Comparison of ENCODE assay signal across 16 cellular contexts in the genomic region with DNA sequence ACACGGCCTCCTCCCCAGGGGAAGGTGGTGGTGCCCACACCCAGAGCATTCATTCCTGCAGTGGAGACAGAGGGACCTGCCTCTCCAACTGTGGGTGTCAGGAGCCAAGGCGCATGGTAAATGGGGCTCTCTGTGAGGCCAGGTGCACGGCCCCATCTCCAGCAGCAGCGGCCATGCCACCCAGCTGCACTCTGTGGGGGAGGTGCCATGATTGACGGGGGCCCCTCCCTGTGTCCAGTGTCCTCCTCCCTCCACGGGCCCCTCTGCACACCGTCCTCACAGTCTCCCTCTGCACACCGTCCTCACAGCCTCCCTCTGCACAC.
DNase-seq lines count a peak whose midpoint lies in the region; ATAC-seq and TF ChIP-seq lines count a peak whose summit lies in the region.
"Had no signal": no experiment of that assay in that cellular context is flagged by ENCODE, and none has a peak within 500 bp of the region (broad histone marks: within the 10 kb centered on the region; RNA-seq: fewer than 3 reads in every experiment).

No MANE protein-coding gene starts in this region.

- no peak overlapping the region for H3K9ac ChIP-seq in HCT116 (ENCODE audit: low read length)
- H3K9ac ChIP-seq: BLaER1 had no signal

- ATAC-seq in HCT116 (0 out of 2 replicates have a peak, but pooled peaks have one; percentile 22), gastroesophageal sphincter (no peak), GM19467 (IDR thresholded peaks at IDR 0.05; ENCODE audit: unreplicated experiment) (no peak)
- no peak for ATAC-seq in central memory CD8-positive, alpha-beta T cell (replicated peaks; ENCODE audit: extremely low read depth, poor library complexity, severe bottlenecking)
- ATAC-seq: GM23338 had no signal

- H3K27ac ChIP-seq in left ventricle myocardium inferior (replicated peaks) (no peak overlapping the region), HCT116 (ENCODE audit: low read depth, low read length) (no peak overlapping the region), gastroesophageal sphincter (no peak overlapping the region)
- H3K27ac ChIP-seq: BLaER1 had no signal

- no peaks in the 10 kb centered on the region for H3K27me3 Mint-ChIP-seq in central memory CD8-positive, alpha-beta T cell
- H3K27me3 Mint-ChIP-seq: CD4-positive, alpha-beta memory T cell had no signal

- no peaks in the 10 kb centered on the region for H4K20me1 ChIP-seq in HCT116 (ENCODE audit: insufficient read depth)

- no peak for TF ChIP-seq EP300 in gastroesophageal sphincter (IDR thresholded peaks at IDR 0.05)

- no peaks in the 10 kb centered on the region for H3K9me3 ChIP-seq in left ventricle myocardium inferior (replicated peaks)
- H3K9me3 ChIP-seq in HCT116 (ENCODE audit: control insufficient read depth in 1 of 2, insufficient read depth in 1 of 2, low read depth in 1 of 2, low read length in 2 of 2): no peaks in the 10 kb centered on the region
- no peaks in the 10 kb centered on the region for H3K9me3 ChIP-seq in gastroesophageal sphincter
- H3K9me3 ChIP-seq: BLaER1 had no signal

- no peaks in the 10 kb centered on the region for H3K36me3 Mint-ChIP-seq in central memory CD8-positive, alpha-beta T cell (ENCODE audit: insufficient read depth)
- H3K36me3 Mint-ChIP-seq: CD14-positive monocyte; CD4-positive, alpha-beta memory T cell had no signal

- H2AFZ ChIP-seq in HCT116 (ENCODE audit: low read depth, low read length, poor library complexity, severe bottlenecking): no peak overlapping the region
- H2AFZ ChIP-seq: GM23338 had no signal

- no peaks in the 10 kb centered on the region for H3K79me2 ChIP-seq in HCT116 (ENCODE audit: insufficient read depth, low read length)

- no peaks in the 10 kb centered on the region for H3K9me3 Mint-ChIP-seq in central memory CD8-positive, alpha-beta T cell
- H3K9me3 Mint-ChIP-seq: CD4-positive, alpha-beta memory T cell; GM23338 had no signal

- H3K27ac Mint-ChIP-seq in central memory CD8-positive, alpha-beta T cell (ENCODE audit: low read depth): peak overlapping the region; percentile 51
- H3K27ac Mint-ChIP-seq: CD4-positive, alpha-beta memory T cell; GM23338 had no signal

- no peak overlapping the region for H3K4me3 Mint-ChIP-seq in central memory CD8-positive, alpha-beta T cell
- H3K4me3 Mint-ChIP-seq: CD14-positive monocyte; CD4-positive, alpha-beta memory T cell; GM23338 had no signal

- intact Hi-C loops in left ventricle myocardium inferior (cut with micrococcal nuclease) (no loop called here), cardiac septum (cut with DNase I) (no loop called here), HCT116 (cut with micrococcal nuclease) (no loop called here), posterior vena cava (cut with DNase I) (no loop called here)

- no peak overlapping the region for H3K4me3 ChIP-seq in left ventricle myocardium inferior
- H3K4me3 ChIP-seq in HCT116 (replicated peaks in 1 of 2; ENCODE audit: low read depth in 1 of 2, low read length in 2 of 2): no peak overlapping the region
- H3K4me3 ChIP-seq in gastroesophageal sphincter: no peak overlapping the region
- H3K4me3 ChIP-seq: BLaER1, GM23338 had no signal

- DNase-seq in left ventricle myocardium inferior (peak; percentile 5), cardiac septum (ENCODE audit: low spot score) (no peak), HCT116 (ENCODE audit: low read depth, low spot score) (no peak), posterior vena cava (ENCODE audit: low spot score) (peak; percentile 58), T-helper 9 cell (no peak)
- DNase-seq in central memory CD8-positive, alpha-beta T cell (ENCODE audit: low spot score in 2 of 2): no peak
- DNase-seq: 8988T; CD4-positive, alpha-beta memory T cell; DMS153; DMS79; GDM1 had no signal

- RAD21 ChIA-PET in HCT116 (lab: Charles Lee; ENCODE audit: low non-redundant PET in 1 of 2, low total read pairs in 2 of 2, uncharacterized antibody in 2 of 2, unreplicated experiment in 2 of 2): no interaction called here

- BruUV-seq in HCT116 (replicated peaks; lab: Mats Ljungman, UMichigan): no TSS peak

- H3K4me1 Mint-ChIP-seq in central memory CD8-positive, alpha-beta T cell: peaks cover 4% of the 10 kb centered on the region

- CTCF ChIA-PET in HCT116 (lab: Charles Lee): no interaction called here

- no peaks in the 10 kb centered on the region for H3K9me2 ChIP-seq in HCT116 (ENCODE audit: insufficient read depth)

- peaks cover 15% of the 10 kb centered on the region for H3K4me1 ChIP-seq in left ventricle myocardium inferior
- H3K4me1 ChIP-seq in HCT116 (ENCODE audit: control insufficient read depth in 1 of 2, insufficient read depth in 2 of 2, low read length in 2 of 2): no peaks in the 10 kb centered on the region
- peaks cover 0 to 22% (median 16%) of the 10 kb centered on the region in 3 donors for H3K4me1 ChIP-seq in gastroesophageal sphincter

- no peak for TF ChIP-seq RAD21 in HCT116 (IDR thresholded peaks at IDR 0.05; ENCODE audit: low read depth)

- WGBS in gastroesophageal sphincter (ENCODE audit: low coverage in 1 of 2), 2 donors: 60 to 70% methylated on average over 1 to 5 of the region's 8 CpGs

- TF ChIP-seq CTCF in left ventricle myocardium inferior (IDR thresholded peaks at IDR 0.05; ENCODE audit: borderline replicate concordance) (no peak), HCT116 (IDR thresholded peaks at IDR 0.05 in 2 of 3, conservative IDR thresholded peaks at IDR 0.05 in 1 of 3; ENCODE audit: borderline replicate concordance in 1 of 3, insufficient read depth in 1 of 3, low read depth in 2 of 3, low read length in 2 of 3) (no peak), gastroesophageal sphincter (IDR thresholded peaks at IDR 0.05) (no peak)

- no peak for TF ChIP-seq POLR2A in HCT116 (IDR thresholded peaks at IDR 0.05; ENCODE audit: borderline replicate concordance, extremely low read depth, insufficient read depth, insufficient read length)
- TF ChIP-seq POLR2A in gastroesophageal sphincter (IDR thresholded peaks at IDR 0.05): no peak

- H3K36me3 ChIP-seq in left ventricle myocardium inferior (no peaks in the 10 kb centered on the region), HCT116 (ENCODE audit: control insufficient read depth in 1 of 2, insufficient read depth in 2 of 2, low read length in 2 of 2) (no peaks in the 10 kb centered on the region), gastroesophageal sphincter (peaks cover 0 to 6% of the 10 kb centered on the region in 2 donors)

- POLR2A ChIA-PET in HCT116 (lab: Charles Lee): no interaction called here

- H3K27me3 ChIP-seq in left ventricle myocardium inferior (ENCODE audit: low read depth): peaks cover 20% of the 10 kb centered on the region
- H3K27me3 ChIP-seq in HCT116 (ENCODE audit: insufficient read depth, low read length): no peaks in the 10 kb centered on the region
- H3K27me3 ChIP-seq in gastroesophageal sphincter: no peaks in the 10 kb centered on the region
- H3K27me3 ChIP-seq: BLaER1 had no signal

- H3K4me2 ChIP-seq in HCT116 (ENCODE audit: low read length): no peak overlapping the region
- H3K4me2 ChIP-seq: BLaER1, GM23338 had no signal

TF ChIP-seq in HCT116, 20 proteins besides CTCF, POLR2A, EP300 and RAD21:
- TF ChIP-seq, protein P1, sequence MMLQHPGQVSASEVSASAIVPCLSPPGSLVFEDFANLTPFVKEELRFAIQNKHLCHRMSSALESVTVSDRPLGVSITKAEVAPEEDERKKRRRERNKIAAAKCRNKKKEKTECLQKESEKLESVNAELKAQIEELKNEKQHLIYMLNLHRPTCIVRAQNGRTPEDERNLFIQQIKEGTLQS (IDR thresholded peaks at IDR 0.05): no peak
- TF ChIP-seq ZNF274 (IDR thresholded peaks at IDR 0.05; ENCODE audit: low read depth, low read length) (no peak), SIN3A (IDR thresholded peaks at IDR 0.05; ENCODE audit: low read depth) (no peak)
TF ChIP-seq in HCT116: peak in this region for 0.

Comparison
In these comparisons a context has a peak if more than half of its experiments do, and no peak if none do; other contexts are left out.
1. DNase-seq: peak in left ventricle myocardium inferior (single experiment) and posterior vena cava (single experiment); none in cardiac septum (single experiment), HCT116 (single experiment), central memory CD8-positive, alpha-beta T cell (0 of 2) and T-helper 9 cell (single experiment).